Comparison of ENCODE assay signal across 19 cellular contexts in genomic region chr20:47224300-47224791, GRCh38.
DNase-seq lines count a peak whose midpoint lies in the region; ATAC-seq and TF ChIP-seq lines count a peak whose summit lies in the region.
"Had no signal": no experiment of that assay in that cellular context is flagged by ENCODE, and none has a peak within 500 bp of the region (broad histone marks: within the 10 kb centered on the region; RNA-seq: fewer than 3 reads in every experiment).

No MANE protein-coding gene starts in this region.

- TF ChIP-seq POLR2A in right lobe of liver (IDR thresholded peaks at IDR 0.05) = no peak

- WGBS in right lobe of liver (ENCODE audit: insufficient coverage, low coverage, low lambda C conversion rate, missing lambda C conversion rate) = 25% methylated on average over 2 of the region's 11 CpGs

- no peaks in the 10 kb centered on the region for H3K9me3 Mint-ChIP-seq in activated naive CD4-positive, alpha-beta T cell treated with anti-CD3 and anti-CD28 coated beads, Interleukin-2, amount 10 ng/mL, durations not matched to agents 7 days and 5 days
- H3K9me3 Mint-ChIP-seq in activated naive CD8-positive, alpha-beta T cell treated with anti-CD3 and anti-CD28 coated beads for 36 hours = no peaks in the 10 kb centered on the region
- H3K9me3 Mint-ChIP-seq in stimulated activated effector memory CD8-positive, alpha-beta T cell treated with anti-CD3 and anti-CD28 coated beads, Interleukin-12 subunit alpha, Interleukin-12 subunit beta, amount 100 ng/mL, for 72 hours = no peaks in the 10 kb centered on the region
- H3K9me3 Mint-ChIP-seq: CD4-positive, alpha-beta T cell; neural progenitor cell had no signal

- peak overlapping the region in 1 of 3 donors; percentile 52 for H3K27ac ChIP-seq in right lobe of liver
- H3K27ac ChIP-seq: neural progenitor cell, tibial nerve had no signal

- peaks cover 0 to 26% (median 9%) of the 10 kb centered on the region in 4 donors for H3K4me1 ChIP-seq in right lobe of liver
- H3K4me1 ChIP-seq: neural progenitor cell, tibial nerve had no signal

- H3K27me3 Mint-ChIP-seq in activated naive CD4-positive, alpha-beta T cell treated with anti-CD3 and anti-CD28 coated beads, Interleukin-2, amount 10 ng/mL, durations not matched to agents 7 days and 5 days = no peaks in the 10 kb centered on the region
- H3K27me3 Mint-ChIP-seq in activated naive CD8-positive, alpha-beta T cell treated with anti-CD3 and anti-CD28 coated beads for 36 hours = no peaks in the 10 kb centered on the region
- H3K27me3 Mint-ChIP-seq: activated CD8-positive, alpha-beta memory T cell treated with anti-CD3 and anti-CD28 coated beads, Interleukin-2, amount 10 ng/mL, durations not matched to agents 7 days and 5 days; CD4-positive, alpha-beta T cell had no signal

- CTCF ChIA-PET in activated naive CD4-positive, alpha-beta T cell treated with anti-CD3 and anti-CD28 coated beads, Interleukin-2, amount 10 ng/mL, durations not matched to agents 7 days and 5 days (lab: Charles Lee) = interaction anchor here (0.9 kb wide), 1 partner anchor 160 kb away, joined by 7 read pairs; no protein-coding TSS in a partner anchor

- peak overlapping the region; percentile 73 for H3K27ac Mint-ChIP-seq in activated naive CD4-positive, alpha-beta T cell treated with anti-CD3 and anti-CD28 coated beads, Interleukin-2, amount 10 ng/mL, durations not matched to agents 7 days and 5 days
- peak overlapping the region; percentile 40 for H3K27ac Mint-ChIP-seq in activated naive CD8-positive, alpha-beta T cell treated with anti-CD3 and anti-CD28 coated beads for 36 hours
- peak overlapping the region; percentile 76 for H3K27ac Mint-ChIP-seq in stimulated activated effector memory CD8-positive, alpha-beta T cell treated with anti-CD3 and anti-CD28 coated beads, Interleukin-12 subunit alpha, Interleukin-12 subunit beta, amount 100 ng/mL, for 72 hours
- H3K27ac Mint-ChIP-seq: activated CD8-positive, alpha-beta memory T cell treated with anti-CD3 and anti-CD28 coated beads, Interleukin-2, amount 10 ng/mL, durations not matched to agents 7 days and 5 days; CD4-positive, alpha-beta T cell; neural progenitor cell had no signal

- no peaks in the 10 kb centered on the region for H3K27me3 ChIP-seq in right lobe of liver
- H3K27me3 ChIP-seq: neural progenitor cell, tibial nerve had no signal

- DNase-seq in activated naive CD4-positive, alpha-beta T cell treated with anti-CD3 and anti-CD28 coated beads, Interleukin-2, amount 10 ng/mL, durations not matched to agents 7 days and 5 days = no peak
- no peak for DNase-seq in activated naive CD4-positive, alpha-beta T cell (lab: John Stamatoyannopoulos, UW)
- DNase-seq in activated naive CD8-positive, alpha-beta T cell treated with anti-CD3 and anti-CD28 coated beads for 36 hours = no peak
- DNase-seq in right lobe of liver (peak in 1 of 3 donors; percentile 52), NCI-H1417 (lab: John Stamatoyannopoulos, UW) (no peak), hypothalamus (lab: John Stamatoyannopoulos, UW) (no peak), NCI-H2227 treated with DMSO at 0.1 percent for 48 hours (lab: John Stamatoyannopoulos, UW) (no peak)
- no peak for DNase-seq in stimulated activated effector memory CD8-positive, alpha-beta T cell treated with anti-CD3 and anti-CD28 coated beads, Interleukin-12 subunit alpha, Interleukin-12 subunit beta, amount 100 ng/mL, for 72 hours (ENCODE audit: low spot score in 2 of 2)
- DNase-seq: activated CD8-positive, alpha-beta memory T cell treated with anti-CD3 and anti-CD28 coated beads, Interleukin-2, amount 10 ng/mL, durations not matched to agents 7 days and 5 days; CD4-positive, alpha-beta T cell; central memory CD4-positive, alpha-beta T cell; islet precursor cell; NCI-H1694; NCI-H526; NK-92 treated with Interleukin-12 subunit alpha and Interleukin-12 subunit beta, amount 100 ng/mL, for 24 hours; SHP77 treated with DMSO at 0.1 percent for 48 hours; T1000 had no signal

- TF ChIP-seq CTCF in right lobe of liver (IDR thresholded peaks at IDR 0.05) = no peak

- H3K36me3 Mint-ChIP-seq in activated naive CD4-positive, alpha-beta T cell treated with anti-CD3 and anti-CD28 coated beads, Interleukin-2, amount 10 ng/mL, durations not matched to agents 7 days and 5 days = peaks cover 67% of the 10 kb centered on the region
- peaks cover 28% of the 10 kb centered on the region for H3K36me3 Mint-ChIP-seq in activated naive CD8-positive, alpha-beta T cell treated with anti-CD3 and anti-CD28 coated beads for 36 hours
- peaks cover 37% of the 10 kb centered on the region for H3K36me3 Mint-ChIP-seq in stimulated activated effector memory CD8-positive, alpha-beta T cell treated with anti-CD3 and anti-CD28 coated beads, Interleukin-12 subunit alpha, Interleukin-12 subunit beta, amount 100 ng/mL, for 72 hours

- H3K36me3 ChIP-seq in right lobe of liver = peaks cover 0 to 30% (median 7%) of the 10 kb centered on the region in 4 donors

- no peaks in the 10 kb centered on the region for H3K9me3 ChIP-seq in right lobe of liver
- H3K9me3 ChIP-seq: tibial nerve had no signal

- no peak overlapping the region for H3K4me3 Mint-ChIP-seq in activated naive CD4-positive, alpha-beta T cell treated with anti-CD3 and anti-CD28 coated beads, Interleukin-2, amount 10 ng/mL, durations not matched to agents 7 days and 5 days
- H3K4me3 Mint-ChIP-seq in activated naive CD8-positive, alpha-beta T cell treated with anti-CD3 and anti-CD28 coated beads for 36 hours = no peak overlapping the region
- no peak overlapping the region for H3K4me3 Mint-ChIP-seq in stimulated activated effector memory CD8-positive, alpha-beta T cell treated with anti-CD3 and anti-CD28 coated beads, Interleukin-12 subunit alpha, Interleukin-12 subunit beta, amount 100 ng/mL, for 72 hours
- H3K4me3 Mint-ChIP-seq: activated CD8-positive, alpha-beta memory T cell treated with anti-CD3 and anti-CD28 coated beads, Interleukin-2, amount 10 ng/mL, durations not matched to agents 7 days and 5 days; CD4-positive, alpha-beta T cell; neural progenitor cell had no signal

- intact Hi-C loops in right lobe of liver (cut with DNase I) = no loop called here

- ATAC-seq in right lobe of liver = peak; percentile 26 to 58 (median 44)
- no peak for ATAC-seq in stimulated activated effector memory CD8-positive, alpha-beta T cell treated with anti-CD3 and anti-CD28 coated beads, Interleukin-12 subunit alpha, Interleukin-12 subunit beta, amount 100 ng/mL, for 72 hours
- ATAC-seq: activated CD8-positive, alpha-beta memory T cell treated with anti-CD3 and anti-CD28 coated beads, Interleukin-2, amount 10 ng/mL, durations not matched to agents 7 days and 5 days had no signal

- peaks cover 33% of the 10 kb centered on the region for H3K4me1 Mint-ChIP-seq in activated naive CD4-positive, alpha-beta T cell treated with anti-CD3 and anti-CD28 coated beads, Interleukin-2, amount 10 ng/mL, durations not matched to agents 7 days and 5 days
- no peaks in the 10 kb centered on the region for H3K4me1 Mint-ChIP-seq in activated naive CD8-positive, alpha-beta T cell treated with anti-CD3 and anti-CD28 coated beads for 36 hours
- H3K4me1 Mint-ChIP-seq in stimulated activated effector memory CD8-positive, alpha-beta T cell treated with anti-CD3 and anti-CD28 coated beads, Interleukin-12 subunit alpha, Interleukin-12 subunit beta, amount 100 ng/mL, for 72 hours = no peaks in the 10 kb centered on the region

- H3K4me3 ChIP-seq in right lobe of liver = no peak overlapping the region
- H3K4me3 ChIP-seq: neural progenitor cell, tibial nerve had no signal
